Comparison of ENCODE assay signal across 8 cellular contexts in the genomic region with DNA sequence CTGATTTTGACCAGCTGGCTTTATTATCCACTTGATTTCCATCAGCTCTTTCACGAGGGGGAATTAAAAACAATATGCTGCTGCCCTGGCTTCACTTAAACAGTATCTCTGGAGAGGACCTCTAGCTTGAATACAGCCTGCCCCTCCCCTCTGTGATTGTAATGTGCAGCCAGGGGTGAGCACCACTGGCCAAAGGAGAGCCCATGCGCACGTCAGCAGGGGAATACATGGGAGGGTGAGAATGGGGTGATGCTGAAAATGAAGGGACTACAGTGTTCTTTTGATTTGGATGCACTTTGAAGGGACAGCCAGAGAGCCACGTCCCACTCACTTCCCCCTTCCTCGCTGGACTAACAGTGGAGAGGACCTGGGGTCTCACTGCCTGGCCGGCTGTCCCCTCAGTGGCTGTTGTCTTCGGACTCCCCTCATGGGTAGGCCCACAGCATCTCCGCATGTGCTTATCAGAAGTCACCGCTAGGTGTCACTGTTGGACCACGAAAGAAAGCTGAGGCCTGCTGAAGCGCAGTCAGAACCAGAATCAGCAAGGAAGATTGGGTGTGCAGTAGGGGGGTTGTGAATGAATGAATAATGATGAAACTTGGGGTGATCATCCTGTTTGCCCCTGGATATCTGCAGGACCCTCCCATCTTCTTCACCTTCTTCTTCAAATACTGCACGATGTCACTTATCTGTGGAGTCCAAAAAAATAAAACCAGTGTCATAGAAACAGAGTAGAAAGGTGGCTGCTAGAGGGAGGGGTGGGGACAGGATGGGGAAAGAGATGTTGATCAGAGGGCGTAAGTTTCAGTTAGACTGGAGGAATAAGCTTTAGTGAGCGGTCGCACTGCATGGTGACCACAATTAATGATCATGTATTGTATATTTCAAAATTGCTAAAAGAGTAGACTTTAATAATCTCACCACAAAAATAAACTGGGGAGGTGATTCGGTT.
DNase-seq lines count a peak whose midpoint lies in the region; ATAC-seq and TF ChIP-seq lines count a peak whose summit lies in the region.

No MANE protein-coding gene starts in this region.

- peak; percentile 58 for TF ChIP-seq CTCF in GM12864 (IDR thresholded peaks at IDR 0.05; ENCODE audit: low read depth, low read length, missing control alignments)

- no peak overlapping the region for H3K4me3 ChIP-seq in GM12864 (ENCODE audit: low read depth, low read length)

- no peak for ATAC-seq in GM21381 (IDR thresholded peaks at IDR 0.05; ENCODE audit: unreplicated experiment)

- DNase-seq in GM12864 (ENCODE audit: low read depth) = no peak
- peak; percentile 33 for DNase-seq in HCEC 1CT
- peak; percentile 57 for DNase-seq in NCI-H1105 (lab: John Stamatoyannopoulos, UW)
- DNase-seq in T-helper 9 cell = peak; percentile 74
- peak; percentile 86 for DNase-seq in astrocyte of the hippocampus (ENCODE audit: low read depth, low spot score)
- DNase-seq in hypothalamus (lab: John Stamatoyannopoulos, UW) = peak in 49 of 51 donors; percentile 1 to 81 (median 46)
- peak; percentile 46 for DNase-seq in smooth muscle cell of the brain vasculature (ENCODE audit: low read depth, low spot score)
